In the genomic region with DNA sequence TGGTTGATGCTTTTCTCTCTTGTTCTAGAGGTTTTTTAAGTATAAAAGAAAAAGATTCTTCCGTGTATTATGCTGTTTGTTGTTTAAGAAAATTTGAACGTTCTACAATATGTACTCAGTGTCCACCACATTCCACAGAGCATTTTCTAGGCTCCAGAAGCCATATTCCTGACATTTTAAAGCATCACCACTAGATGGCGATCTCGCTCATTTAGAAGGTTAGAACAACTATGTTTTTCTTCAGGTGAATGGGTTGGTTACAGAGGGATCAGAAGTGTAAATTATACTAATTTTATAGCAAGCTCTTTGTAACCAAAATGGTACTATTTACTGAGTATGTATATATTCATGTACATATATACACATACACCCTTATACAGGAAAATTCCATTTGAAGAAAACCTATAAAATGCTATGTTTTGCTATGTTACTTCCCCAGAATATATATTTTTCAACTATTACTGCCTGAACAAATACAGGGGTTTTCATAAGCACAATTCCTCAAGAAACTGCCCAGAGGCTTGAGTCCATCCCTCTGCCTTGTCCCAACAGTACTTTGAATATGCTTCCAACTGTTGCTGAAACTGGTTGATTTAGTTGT, we compare ENCODE assay signal across 8 cellular contexts.
DNase-seq lines count a peak whose midpoint lies in the region; ATAC-seq, FAIRE-seq and TF ChIP-seq lines count a peak whose summit lies in the region.

No MANE protein-coding gene starts in this region.

- H4K20me1 ChIP-seq in GM23248 (ENCODE audit: insufficient read depth) (no peaks in the 10 kb centered on the region), KMS-11 (ENCODE audit: insufficient read depth) (no peaks in the 10 kb centered on the region)

- POLR2A ChIA-PET in A549 (lab: Yijun Ruan, JAX), result no interaction called here
- POLR2A ChIA-PET in activated CD4-positive, alpha-beta memory T cell treated with anti-CD3 and anti-CD28 coated beads, Interleukin-2, amount 10 ng/mL, durations not matched to agents 7 days and 5 days (lab: Charles Lee), result no interaction called here

- in situ Hi-C loops in GM23248 (cut with MboI), result loop anchor here (25.0 kb wide), 1 partner anchor 1625 kb away; no protein-coding TSS in a partner anchor

- no peak overlapping the region for H3K9ac ChIP-seq in GM23248
- H3K9ac ChIP-seq in KMS-11, result no peak overlapping the region

- H3K27ac Mint-ChIP-seq in endothelial cell (ENCODE audit: unreplicated experiment) (no peak overlapping the region), naive B cell (no peak overlapping the region)
- H3K27ac Mint-ChIP-seq in activated CD4-positive, alpha-beta memory T cell treated with anti-CD3 and anti-CD28 coated beads, Interleukin-2, amount 10 ng/mL, durations not matched to agents 7 days and 5 days, result no peak overlapping the region

- H3K9me3 ChIP-seq in A549 (no peaks in the 10 kb centered on the region), GM23248 (ENCODE audit: low read depth) (no peaks in the 10 kb centered on the region), RWPE2 (ENCODE audit: severe bottlenecking) (no peaks in the 10 kb centered on the region)

- no peaks in the 10 kb centered on the region for H3K79me2 ChIP-seq in GM23248 (ENCODE audit: insufficient read depth)
- no peaks in the 10 kb centered on the region for H3K79me2 ChIP-seq in KMS-11 (ENCODE audit: insufficient read depth, low read depth)

- no peak for TF ChIP-seq EP300 in A549 (IDR thresholded peaks at IDR 0.05)

- peak; percentile 67 to 70 for TF ChIP-seq RAD21 in A549 (conservative IDR thresholded peaks at IDR 0.05 in 1 of 2, IDR thresholded peaks at IDR 0.05 in 1 of 2)

- H3K36me3 Mint-ChIP-seq in endothelial cell (ENCODE audit: low read depth, unreplicated experiment), result no peaks in the 10 kb centered on the region
- no peaks in the 10 kb centered on the region for H3K36me3 Mint-ChIP-seq in naive B cell
- H3K36me3 Mint-ChIP-seq in activated CD4-positive, alpha-beta memory T cell treated with anti-CD3 and anti-CD28 coated beads, Interleukin-2, amount 10 ng/mL, durations not matched to agents 7 days and 5 days (ENCODE audit: low read depth), result no peaks in the 10 kb centered on the region

- DNase-seq in A549 (ENCODE audit: low read depth in 1 of 2, low spot score in 1 of 2), result peak; percentile 27 to 69
- DNase-seq in ELR (ENCODE audit: low read depth), result peak; percentile 76
- DNase-seq in GM23248, result peak; percentile 70
- DNase-seq in RWPE2 (ENCODE audit: low spot score), result no peak
- peak; percentile 49 for DNase-seq in endothelial cell (ENCODE audit: low spot score)
- peak; percentile 13 for DNase-seq in naive B cell
- DNase-seq in activated CD4-positive, alpha-beta memory T cell treated with anti-CD3 and anti-CD28 coated beads, Interleukin-2, amount 10 ng/mL, durations not matched to agents 7 days and 5 days, result no peak

- H3K4me3 ChIP-seq in A549 (no peak overlapping the region), GM23248 (no peak overlapping the region), KMS-11 (IDR thresholded peaks at IDR 0.05; ENCODE audit: insufficient read depth, low read depth, low read length) (no peak overlapping the region), RWPE2 (ENCODE audit: severe bottlenecking) (no peak overlapping the region)

- FAIRE-seq in A549 (lab: Jason Lieb, UNC), result peak; percentile 88

- H3K36me3 ChIP-seq in GM23248 (ENCODE audit: low read depth) (no peaks in the 10 kb centered on the region), KMS-11 (ENCODE audit: insufficient read depth) (no peaks in the 10 kb centered on the region), RWPE2 (ENCODE audit: low read depth) (no peaks in the 10 kb centered on the region)

- peak; percentile 88 to 91 for ATAC-seq in A549
- peak; percentile 73 for ATAC-seq in RWPE2 (ENCODE audit: low read depth)
- peak in 1 of 2 donors; percentile 41 for ATAC-seq in naive B cell (ENCODE audit: low read depth in 2 of 2)

- H3K9me3 Mint-ChIP-seq in endothelial cell (ENCODE audit: unreplicated experiment), result no peaks in the 10 kb centered on the region
- no peaks in the 10 kb centered on the region for H3K9me3 Mint-ChIP-seq in naive B cell
- no peaks in the 10 kb centered on the region for H3K9me3 Mint-ChIP-seq in activated CD4-positive, alpha-beta memory T cell treated with anti-CD3 and anti-CD28 coated beads, Interleukin-2, amount 10 ng/mL, durations not matched to agents 7 days and 5 days

- H2AFZ ChIP-seq in GM23248 (peak overlapping the region; percentile 54; the same call in 1 of the 2 replicates), KMS-11 (ENCODE audit: low read depth) (no peak overlapping the region)

- H3K4me3 Mint-ChIP-seq in endothelial cell (ENCODE audit: unreplicated experiment), result no peak overlapping the region
- H3K4me3 Mint-ChIP-seq in naive B cell, result no peak overlapping the region
- no peak overlapping the region for H3K4me3 Mint-ChIP-seq in activated CD4-positive, alpha-beta memory T cell treated with anti-CD3 and anti-CD28 coated beads, Interleukin-2, amount 10 ng/mL, durations not matched to agents 7 days and 5 days

- H3K4me1 ChIP-seq in A549 (no peaks in the 10 kb centered on the region), GM23248 (ENCODE audit: insufficient read depth) (no peaks in the 10 kb centered on the region), KMS-11 (ENCODE audit: low read depth, poor library complexity, severe bottlenecking) (no peaks in the 10 kb centered on the region), RWPE2 (ENCODE audit: insufficient read depth, poor library complexity, severe bottlenecking) (no peaks in the 10 kb centered on the region)

- peak; percentile 74 for TF ChIP-seq CTCF in A549 (IDR thresholded peaks at IDR 0.05)
- TF ChIP-seq CTCF in KMS-11 (conservative IDR thresholded peaks at IDR 0.05; ENCODE audit: low read depth, low read length), result peak; percentile 84
- TF ChIP-seq CTCF in RWPE2 (IDR thresholded peaks at IDR 0.05; ENCODE audit: poor library complexity, severe bottlenecking), result peak; percentile 89
- TF ChIP-seq CTCF in endothelial cell (IDR thresholded peaks at IDR 0.05; ENCODE audit: unreplicated experiment), result peak; percentile 86

- under 1% methylated on average over 4 of the region's 4 CpGs for WGBS in A549 (ENCODE audit: missing lambda C conversion rate)
- 2 to 3% methylated on average over 4 of the region's 4 CpGs for WGBS in GM23248 (ENCODE audit: low coverage in 1 of 2, low lambda C conversion rate in 2 of 2, missing lambda C conversion rate in 2 of 2), 2 experiments

- CTCF ChIA-PET in A549 (lab: Yijun Ruan, JAX), result interaction anchor here (0.6 to 1.3 kb wide), 8 partner anchors 8 to 372 kb away, joined by 3 to 4 read pairs (median 3); no protein-coding TSS in a partner anchor
- CTCF ChIA-PET in activated CD4-positive, alpha-beta memory T cell treated with anti-CD3 and anti-CD28 coated beads, Interleukin-2, amount 10 ng/mL, durations not matched to agents 7 days and 5 days (lab: Charles Lee), result interaction anchor here (0.6 kb wide), 1 partner anchor 41 kb away, joined by 3 read pairs; no protein-coding TSS in a partner anchor

- H3F3A ChIP-seq in GM23248 (ENCODE audit: insufficient read depth), result no peaks in the 10 kb centered on the region

- H3K27me3 ChIP-seq in GM23248 (replicated peaks; ENCODE audit: insufficient read depth), result no peaks in the 10 kb centered on the region
- no peaks in the 10 kb centered on the region for H3K27me3 ChIP-seq in KMS-11 (ENCODE audit: insufficient read depth, low read depth)
- H3K27me3 ChIP-seq in RWPE2 (ENCODE audit: insufficient read depth, poor library complexity, severe bottlenecking), result peaks cover 2% of the 10 kb centered on the region

- peak overlapping the region; percentile 40; the same call in 1 of the 3 replicates for H3K4me2 ChIP-seq in A549
- no peak overlapping the region for H3K4me2 ChIP-seq in GM23248 (ENCODE audit: unreplicated experiment)
- no peak overlapping the region for H3K4me2 ChIP-seq in KMS-11

- H3K27me3 Mint-ChIP-seq in endothelial cell (ENCODE audit: unreplicated experiment) (no peaks in the 10 kb centered on the region), naive B cell (no peaks in the 10 kb centered on the region)
- no peaks in the 10 kb centered on the region for H3K27me3 Mint-ChIP-seq in activated CD4-positive, alpha-beta memory T cell treated with anti-CD3 and anti-CD28 coated beads, Interleukin-2, amount 10 ng/mL, durations not matched to agents 7 days and 5 days

- no peak overlapping the region for H3K27ac ChIP-seq in A549
- H3K27ac ChIP-seq in GM23248, result no peak overlapping the region
- no peak overlapping the region for H3K27ac ChIP-seq in KMS-11
- no peak overlapping the region for H3K27ac ChIP-seq in RWPE2 (ENCODE audit: poor library complexity, severe bottlenecking)

- no peaks in the 10 kb centered on the region for H3K4me1 Mint-ChIP-seq in endothelial cell (ENCODE audit: unreplicated experiment)
- no peaks in the 10 kb centered on the region for H3K4me1 Mint-ChIP-seq in naive B cell
- no peaks in the 10 kb centered on the region for H3K4me1 Mint-ChIP-seq in activated CD4-positive, alpha-beta memory T cell treated with anti-CD3 and anti-CD28 coated beads, Interleukin-2, amount 10 ng/mL, durations not matched to agents 7 days and 5 days

- H3K9me2 ChIP-seq in GM23248 (ENCODE audit: insufficient read depth), result no peaks in the 10 kb centered on the region

- TF ChIP-seq POLR2A in A549 (IDR thresholded peaks at IDR 0.05; ENCODE audit: low read length), result no peak

TF ChIP-seq in A549, 52 proteins besides CTCF, POLR2A, EP300 and RAD21:
- TF ChIP-seq SMC3 (IDR thresholded peaks at IDR 0.05), result peak; percentile 59
- no peak for TF ChIP-seq GATA3 (IDR thresholded peaks at IDR 0.05; ENCODE audit: borderline replicate concordance)

Comparison
In these comparisons a context has a peak if more than half of its experiments do, and no peak if none do; other contexts are left out.
1. DNase-seq: peak in A549 (2 of 2), ELR (single experiment), GM23248 (single experiment), endothelial cell (single experiment) and naive B cell (single experiment); none in RWPE2 (single experiment) and activated CD4-positive, alpha-beta memory T cell treated with anti-CD3 and anti-CD28 coated beads, Interleukin-2, amount 10 ng/mL, durations not matched to agents 7 days and 5 days (single experiment).
2. Peak in every context shown above with its lines, with median percentiles within 50 percentile points of each other: CTCF ChIP-seq.